ENCODE assay signal across 12 cellular contexts in the genomic region with DNA sequence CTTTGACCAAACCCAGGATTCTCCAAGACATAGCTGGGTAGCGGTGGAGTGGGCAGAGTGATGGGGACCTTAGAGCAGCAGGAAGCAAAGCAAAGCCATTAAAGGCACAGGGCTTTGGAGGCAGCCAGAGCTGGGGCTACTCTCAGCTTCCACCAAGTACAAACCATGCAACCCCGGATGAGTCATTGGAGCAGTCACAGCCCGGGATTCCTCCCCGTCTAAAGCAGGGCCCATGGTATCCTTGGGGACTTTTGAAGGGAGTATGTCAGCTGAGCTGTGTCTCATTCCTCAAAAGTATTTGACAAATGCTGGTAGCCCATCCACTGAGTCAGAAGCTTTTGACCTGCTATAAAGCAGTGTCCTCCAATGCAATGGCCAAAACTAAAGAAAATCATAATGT. TPM values are rescaled to one million over a fixed set of nuclear protein-coding genes. Genes with fewer than 3 reads are reported as not detected.
A peak's percentile ranks its signal among the peaks of the same experiment; 100 is the strongest.
DNase-seq lines count a peak whose midpoint lies in the region; ATAC-seq, FAIRE-seq and TF ChIP-seq lines count a peak whose summit lies in the region.
"Had no signal": no experiment of that assay in that cellular context is flagged by ENCODE, and none has a peak within 500 bp of the region (broad histone marks: within the 10 kb centered on the region; RNA-seq: fewer than 3 reads in every experiment).

No MANE protein-coding gene starts in this region.

- TF ChIP-seq CTCF in osteoblast (IDR thresholded peaks at IDR 0.05; ENCODE audit: extremely low read depth, low read depth, low read length): no peak
- TF ChIP-seq CTCF in upper lobe of right lung (IDR thresholded peaks at IDR 0.05): no peak

- ATAC-seq in upper lobe of right lung (no peak), GM19467 (IDR thresholded peaks at IDR 0.05; ENCODE audit: unreplicated experiment) (no peak)

- no peaks in the 10 kb centered on the region for H3K9me3 ChIP-seq in osteoblast (ENCODE audit: low read depth, low read length)
- H3K9me3 ChIP-seq in upper lobe of right lung: no peaks in the 10 kb centered on the region
- H3K9me3 ChIP-seq: uterus had no signal

- H3K4me1 ChIP-seq in osteoblast (ENCODE audit: insufficient read depth, low read length): peaks cover 16% of the 10 kb centered on the region
- H3K4me1 ChIP-seq in upper lobe of right lung: no peaks in the 10 kb centered on the region
- H3K4me1 ChIP-seq: uterus had no signal

- H2AFZ ChIP-seq in osteoblast (ENCODE audit: low read length): no peak overlapping the region

- no peaks in the 10 kb centered on the region for H3K27me3 ChIP-seq in osteoblast (ENCODE audit: insufficient read depth, low read length)
- H3K27me3 ChIP-seq in upper lobe of right lung: no peaks in the 10 kb centered on the region
- H3K27me3 ChIP-seq: uterus had no signal

- DNase-seq in Daoy (ENCODE audit: low read depth) (peak; percentile 69), RCC 7860 (ENCODE audit: low spot score) (peak; percentile 57), fibroblast of gingiva (ENCODE audit: low read depth) (peak; percentile 73), osteoblast (ENCODE audit: insufficient read length, low spot score, missing footprints) (peak; percentile 96), upper lobe of right lung (no peak), NCI-H524 (lab: John Stamatoyannopoulos, UW) (no peak), NCI-H1105 treated with DMSO at 0.1 percent for 48 hours (lab: John Stamatoyannopoulos, UW) (no peak)
- DNase-seq: amygdala; CD4-positive, alpha-beta memory T cell; H7; uterus had no signal

- H3K36me3 ChIP-seq in osteoblast (ENCODE audit: insufficient read depth, low read length) (no peaks in the 10 kb centered on the region), upper lobe of right lung (no peaks in the 10 kb centered on the region)
- H3K36me3 ChIP-seq: uterus had no signal

- H4K20me1 ChIP-seq in osteoblast (ENCODE audit: insufficient read depth, low read length): no peaks in the 10 kb centered on the region

- peak overlapping the region; percentile 28 for H3K4me2 ChIP-seq in osteoblast (ENCODE audit: insufficient read depth, low read length)

- H3K4me3 ChIP-seq in osteoblast (ENCODE audit: insufficient read depth, low read length): no peak overlapping the region
- no peak overlapping the region for H3K4me3 ChIP-seq in upper lobe of right lung
- H3K4me3 ChIP-seq: uterus had no signal

- no peaks in the 10 kb centered on the region for H3K79me2 ChIP-seq in osteoblast (ENCODE audit: insufficient read depth, low read length)

- peak overlapping the region; percentile 20 for H3K27ac ChIP-seq in osteoblast (ENCODE audit: low read depth, low read length)
- no peak overlapping the region for H3K27ac ChIP-seq in upper lobe of right lung
- H3K27ac ChIP-seq: uterus had no signal

- intact Hi-C loops in upper lobe of right lung (cut with DNase I): no loop called here

- peak; percentile 38 for FAIRE-seq in RCC 7860 (lab: Jason Lieb, UNC)

RNA-seq across cellular contexts. Expression of a gene that starts 9.7 kb away (rescaled TPM):
- 19.1 and 24.6 TPM in 2 replicates for total RNA-seq in Daoy (2014; rRNA removed; shearing (Covaris generic))
- total RNA-seq in osteoblast (80.7 and 87.8 TPM in 2 replicates), upper lobe of right lung (312 TPM)

RNA-seq across cellular contexts. Expression of a gene that starts 19.7 kb away (rescaled TPM):
- 15.6 and 23.6 TPM in 2 replicates for total RNA-seq in Daoy (2014; rRNA removed; shearing (Covaris generic))
- total RNA-seq in osteoblast (9.8 and 11.5 TPM in 2 replicates), upper lobe of right lung (15.2 TPM)

RNA-seq across cellular contexts. Expression of a gene that starts 19.8 kb away (rescaled TPM):
- total RNA-seq in Daoy (2014; rRNA removed; shearing (Covaris generic)): 215 and 264 TPM in 2 replicates
- 112 and 134 TPM in 2 replicates for total RNA-seq in osteoblast
- total RNA-seq in upper lobe of right lung: 191 TPM

RNA-seq across cellular contexts. Expression of a gene that starts 28.6 kb away (rescaled TPM):
- 68.5 and 99.1 TPM in 2 replicates for total RNA-seq in Daoy (2014; rRNA removed; shearing (Covaris generic))
- total RNA-seq in osteoblast (69.5 and 76.7 TPM in 2 replicates), upper lobe of right lung (32.4 TPM)

Comparison
In these comparisons a context has a peak if more than half of its experiments do, and no peak if none do; other contexts are left out.
1. DNase-seq: peak in Daoy (single experiment), RCC 7860 (single experiment), fibroblast of gingiva (single experiment) and osteoblast (single experiment); none in upper lobe of right lung (single experiment), NCI-H524 (0 of 2) and NCI-H1105 treated with DMSO at 0.1 percent for 48 hours (single experiment).